ENCODE assay signal across 1 cellular context in the genomic region with DNA sequence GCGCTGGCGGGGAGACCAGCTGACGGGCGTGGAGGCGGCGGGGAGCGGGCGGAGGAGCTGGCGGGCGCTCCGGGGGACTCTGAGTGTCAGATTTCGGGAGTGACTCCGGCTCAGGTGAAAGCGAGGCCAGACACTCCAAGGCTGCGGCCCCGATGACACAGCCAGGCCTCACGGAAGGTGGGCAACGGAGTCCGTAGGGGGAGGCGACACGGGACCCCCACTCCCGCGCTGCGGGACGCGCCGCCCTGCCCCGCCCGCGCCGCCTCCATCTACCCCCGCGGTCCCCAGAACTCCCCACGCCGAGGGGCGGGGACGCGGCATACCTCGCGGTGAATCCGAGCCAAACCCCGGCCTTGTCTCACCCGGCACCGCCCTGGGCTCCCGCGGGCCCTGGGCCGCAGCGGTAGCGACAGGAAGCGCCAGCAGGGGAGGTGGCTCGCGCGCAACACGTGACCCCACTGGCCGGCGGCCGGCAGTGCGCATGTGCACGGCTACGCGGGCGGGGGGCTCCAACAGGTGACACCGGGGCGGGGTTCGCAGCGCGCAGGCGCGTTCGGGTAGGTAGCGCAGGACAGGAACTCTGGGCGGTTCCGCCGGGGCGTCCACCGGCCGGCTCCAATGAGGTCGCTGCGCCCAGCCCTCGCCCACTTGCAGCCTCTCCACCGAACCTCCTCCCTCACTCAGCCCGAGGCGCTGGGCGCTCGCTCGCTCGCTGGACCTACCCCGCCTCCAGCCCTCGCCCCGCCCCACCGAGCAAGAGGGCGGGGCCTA.
TF ChIP-seq lines count a peak whose summit lies in the region.

A gene with protein sequence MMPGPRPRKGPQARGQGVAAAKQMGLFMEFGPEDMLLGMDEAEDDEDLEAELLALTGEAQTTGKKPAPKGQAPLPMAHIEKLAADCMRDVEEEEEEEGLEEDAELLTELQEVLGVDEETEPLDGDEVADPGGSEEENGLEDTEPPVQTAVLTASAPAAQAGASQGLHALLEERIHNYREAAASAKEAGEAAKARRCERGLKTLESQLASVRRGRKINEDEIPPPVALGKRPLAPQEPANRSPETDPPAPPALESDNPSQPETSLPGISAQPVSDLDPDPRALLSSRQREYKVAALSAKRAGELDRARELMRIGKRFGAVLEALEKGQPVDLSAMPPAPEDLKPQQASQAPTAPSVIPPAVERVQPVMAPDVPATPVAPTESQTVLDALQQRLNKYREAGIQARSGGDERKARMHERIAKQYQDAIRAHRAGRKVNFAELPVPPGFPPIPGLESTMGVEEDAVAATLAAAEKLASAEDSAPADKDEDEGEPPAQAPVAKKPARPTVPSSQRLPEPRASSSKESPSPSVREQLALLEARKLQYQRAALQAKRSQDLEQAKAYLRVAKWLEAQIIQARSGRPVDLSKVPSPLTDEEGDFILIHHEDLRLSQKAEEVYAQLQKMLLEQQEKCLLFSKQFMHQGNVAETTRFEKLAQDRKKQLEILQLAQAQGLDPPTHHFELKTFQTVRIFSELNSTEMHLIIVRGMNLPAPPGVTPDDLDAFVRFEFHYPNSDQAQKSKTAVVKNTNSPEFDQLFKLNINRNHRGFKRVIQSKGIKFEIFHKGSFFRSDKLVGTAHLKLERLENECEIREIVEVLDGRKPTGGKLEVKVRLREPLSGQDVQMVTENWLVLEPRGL (minus strand): TSS at position 460 of the 771 bp plus-strand sequence. CDS start 1,585 bp downstream, outside the sequence.

TF ChIP-seq in HepG2, 621 proteins besides CTCF, POLR2A, EP300 and RAD21 (continued from another document and continues in another):
- TF ChIP-seq PHF20 (CRISPR knock-in tag; IDR thresholded peaks at IDR 0.05) (peak; percentile 81), ERF (CRISPR knock-in tag; IDR thresholded peaks at IDR 0.05) (peak; percentile 86; the same call in 1 of the 2 replicates), ZNF3 (CRISPR knock-in tag; IDR thresholded peaks at IDR 0.05) (no peak), ZKSCAN1 (IDR thresholded peaks at IDR 0.05; ENCODE audit: low read length) (no peak), ZNF383 (CRISPR knock-in tag; IDR thresholded peaks at IDR 0.05; ENCODE audit: borderline replicate concordance) (no peak), TEAD2 (CRISPR knock-in tag; IDR thresholded peaks at IDR 0.05) (0 out of 2 replicates have a peak, but pooled peaks have one; percentile 57), ZNF230 (CRISPR knock-in tag; IDR thresholded peaks at IDR 0.05) (peak; percentile 45; the same call in 1 of the 2 replicates), STAT5B (CRISPR knock-in tag; IDR thresholded peaks at IDR 0.05) (no peak), HNRNPK (IDR thresholded peaks at IDR 0.05; ENCODE audit: low read depth, low read length, poor library complexity, severe bottlenecking) (peak; percentile 58), ZFY (CRISPR knock-in tag; IDR thresholded peaks at IDR 0.05) (peak; percentile 99), IKZF4 (CRISPR knock-in tag; IDR thresholded peaks at IDR 0.05; ENCODE audit: borderline replicate concordance, low read depth, not compliant biosample characterization) (no peak), ZNF672 (CRISPR knock-in tag; IDR thresholded peaks at IDR 0.05) (no peak), ZNF430 (CRISPR knock-in tag; IDR thresholded peaks at IDR 0.05) (no peak; the same call in 1 of the 2 replicates), NR2F6 (IDR thresholded peaks at IDR 0.05) (no peak), NR2F6 (CRISPR knock-in tag; IDR thresholded peaks at IDR 0.05) (peak; percentile 8; the same call in 1 of the 2 replicates), MIXL1 (CRISPR knock-in tag; IDR thresholded peaks at IDR 0.05) (peak; percentile 27; the same call in 1 of the 2 replicates), ZNF256 (CRISPR knock-in tag; conservative IDR thresholded peaks at IDR 0.05) (peak; percentile 77; the same call in 1 of the 2 replicates), TBP (CRISPR knock-in tag; IDR thresholded peaks at IDR 0.05) (0 out of 2 replicates have a peak, but pooled peaks have one; percentile 80), TOPORS (CRISPR knock-in tag; IDR thresholded peaks at IDR 0.05) (no peak), SPEN (CRISPR knock-in tag; IDR thresholded peaks at IDR 0.05; ENCODE audit: low read depth) (peak; percentile 87), PAF1 (CRISPR knock-in tag; IDR thresholded peaks at IDR 0.05) (no peak), KAT7 (CRISPR knock-in tag; IDR thresholded peaks at IDR 0.05; ENCODE audit: borderline replicate concordance) (peak; percentile 77), SMAD1 (CRISPR knock-in tag; IDR thresholded peaks at IDR 0.05; ENCODE audit: borderline replicate concordance, low read depth) (0 out of 2 replicates have a peak, but pooled peaks have one; percentile 86), EHMT2 (IDR thresholded peaks at IDR 0.05; ENCODE audit: borderline replicate concordance, low read depth, low read length) (no peak), SNAPC2 (CRISPR knock-in tag; IDR thresholded peaks at IDR 0.05) (no peak), ZNF329 (CRISPR knock-in tag; IDR thresholded peaks at IDR 0.05; ENCODE audit: low read depth) (no peak), KLF12 (CRISPR knock-in tag; IDR thresholded peaks at IDR 0.05; ENCODE audit: borderline replicate concordance) (peak; percentile 74; the same call in 1 of the 2 replicates), MTA3 (CRISPR knock-in tag; IDR thresholded peaks at IDR 0.05) (no peak), HNF4G (IDR thresholded peaks at IDR 0.05; ENCODE audit: borderline replicate concordance, low read depth, low read length) (no peak), HNF4G (CRISPR knock-in tag; IDR thresholded peaks at IDR 0.05; ENCODE audit: borderline replicate concordance, low read depth) (no peak), NAIF1 (CRISPR knock-in tag; IDR thresholded peaks at IDR 0.05; ENCODE audit: borderline replicate concordance) (no peak), DPF2 (CRISPR knock-in tag; IDR thresholded peaks at IDR 0.05; ENCODE audit: borderline replicate concordance, low read depth) (no peak), CEBPG (CRISPR knock-in tag; IDR thresholded peaks at IDR 0.05) (no peak), ZNF225 (CRISPR knock-in tag; IDR thresholded peaks at IDR 0.05) (0 out of 2 replicates have a peak, but pooled peaks have one; percentile 41), ZNF766 (CRISPR knock-in tag; IDR thresholded peaks at IDR 0.05; ENCODE audit: borderline replicate concordance) (peak; percentile 89), ZBTB42 (CRISPR knock-in tag; IDR thresholded peaks at IDR 0.05) (0 out of 2 replicates have a peak, but pooled peaks have one; percentile 74)
- TF ChIP-seq, protein P1, sequence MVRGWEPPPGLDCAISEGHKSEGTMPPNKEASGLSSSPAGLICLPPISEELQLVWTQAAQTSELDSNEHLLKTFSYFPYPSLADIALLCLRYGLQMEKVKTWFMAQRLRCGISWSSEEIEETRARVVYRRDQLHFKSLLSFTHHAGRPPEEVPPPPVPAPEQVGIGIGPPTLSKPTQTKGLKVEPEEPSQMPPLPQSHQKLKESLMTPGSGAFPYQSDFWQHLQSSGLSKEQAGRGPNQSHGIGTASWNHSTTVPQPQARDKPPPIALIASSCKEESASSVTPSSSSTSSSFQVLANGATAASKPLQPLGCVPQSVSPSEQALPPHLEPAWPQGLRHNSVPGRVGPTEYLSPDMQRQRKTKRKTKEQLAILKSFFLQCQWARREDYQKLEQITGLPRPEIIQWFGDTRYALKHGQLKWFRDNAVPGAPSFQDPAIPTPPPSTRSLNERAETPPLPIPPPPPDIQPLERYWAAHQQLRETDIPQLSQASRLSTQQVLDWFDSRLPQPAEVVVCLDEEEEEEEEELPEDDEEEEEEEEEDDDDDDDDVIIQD (CRISPR knock-in tag; IDR thresholded peaks at IDR 0.05; ENCODE audit: low read depth) = peak; percentile 92; the same call in 1 of the 2 replicates
- TF ChIP-seq, protein P2, sequence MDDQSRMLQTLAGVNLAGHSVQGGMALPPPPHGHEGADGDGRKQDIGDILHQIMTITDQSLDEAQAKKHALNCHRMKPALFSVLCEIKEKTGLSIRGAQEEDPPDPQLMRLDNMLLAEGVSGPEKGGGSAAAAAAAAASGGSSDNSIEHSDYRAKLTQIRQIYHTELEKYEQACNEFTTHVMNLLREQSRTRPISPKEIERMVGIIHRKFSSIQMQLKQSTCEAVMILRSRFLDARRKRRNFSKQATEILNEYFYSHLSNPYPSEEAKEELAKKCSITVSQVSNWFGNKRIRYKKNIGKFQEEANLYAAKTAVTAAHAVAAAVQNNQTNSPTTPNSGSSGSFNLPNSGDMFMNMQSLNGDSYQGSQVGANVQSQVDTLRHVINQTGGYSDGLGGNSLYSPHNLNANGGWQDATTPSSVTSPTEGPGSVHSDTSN (CRISPR knock-in tag; IDR thresholded peaks at IDR 0.05; ENCODE audit: borderline replicate concordance) = 0 out of 2 replicates have a peak, but pooled peaks have one; percentile 74
- TF ChIP-seq, protein P3, sequence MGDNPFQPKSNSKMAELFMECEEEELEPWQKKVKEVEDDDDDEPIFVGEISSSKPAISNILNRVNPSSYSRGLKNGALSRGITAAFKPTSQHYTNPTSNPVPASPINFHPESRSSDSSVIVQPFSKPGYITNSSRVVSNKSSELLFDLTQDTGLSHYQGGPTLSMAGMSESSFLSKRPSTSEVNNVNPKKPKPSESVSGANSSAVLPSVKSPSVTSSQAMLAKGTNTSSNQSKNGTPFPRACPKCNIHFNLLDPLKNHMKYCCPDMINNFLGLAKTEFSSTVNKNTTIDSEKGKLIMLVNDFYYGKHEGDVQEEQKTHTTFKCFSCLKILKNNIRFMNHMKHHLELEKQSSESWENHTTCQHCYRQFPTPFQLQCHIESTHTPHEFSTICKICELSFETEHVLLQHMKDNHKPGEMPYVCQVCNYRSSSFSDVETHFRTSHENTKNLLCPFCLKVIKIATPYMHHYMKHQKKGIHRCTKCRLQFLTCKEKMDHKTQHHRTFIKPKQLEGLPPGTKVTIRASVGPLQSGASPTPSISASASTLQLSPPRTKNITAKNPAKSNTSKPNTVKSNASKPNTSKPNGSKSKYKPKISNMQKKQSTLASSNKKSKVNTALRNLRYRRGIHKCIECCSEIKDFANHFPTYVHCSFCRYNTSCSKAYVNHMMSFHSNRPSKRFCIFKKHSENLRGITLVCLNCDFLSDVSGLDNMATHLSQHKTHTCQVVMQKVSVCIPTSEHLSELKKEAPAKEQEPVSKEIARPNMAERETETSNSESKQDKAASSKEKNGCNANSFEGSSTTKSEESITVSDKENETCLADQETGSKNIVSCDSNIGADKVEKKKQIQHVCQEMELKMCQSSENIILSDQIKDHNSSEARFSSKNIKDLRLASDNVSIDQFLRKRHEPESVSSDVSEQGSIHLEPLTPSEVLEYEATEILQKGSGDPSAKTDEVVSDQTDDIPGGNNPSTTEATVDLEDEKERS (CRISPR knock-in tag; IDR thresholded peaks at IDR 0.05) = no peak
- TF ChIP-seq, protein P4, sequence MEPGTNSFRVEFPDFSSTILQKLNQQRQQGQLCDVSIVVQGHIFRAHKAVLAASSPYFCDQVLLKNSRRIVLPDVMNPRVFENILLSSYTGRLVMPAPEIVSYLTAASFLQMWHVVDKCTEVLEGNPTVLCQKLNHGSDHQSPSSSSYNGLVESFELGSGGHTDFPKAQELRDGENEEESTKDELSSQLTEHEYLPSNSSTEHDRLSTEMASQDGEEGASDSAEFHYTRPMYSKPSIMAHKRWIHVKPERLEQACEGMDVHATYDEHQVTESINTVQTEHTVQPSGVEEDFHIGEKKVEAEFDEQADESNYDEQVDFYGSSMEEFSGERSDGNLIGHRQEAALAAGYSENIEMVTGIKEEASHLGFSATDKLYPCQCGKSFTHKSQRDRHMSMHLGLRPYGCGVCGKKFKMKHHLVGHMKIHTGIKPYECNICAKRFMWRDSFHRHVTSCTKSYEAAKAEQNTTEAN (CRISPR knock-in tag; conservative IDR thresholded peaks at IDR 0.05) = peak; percentile 84
- TF ChIP-seq, protein P5, sequence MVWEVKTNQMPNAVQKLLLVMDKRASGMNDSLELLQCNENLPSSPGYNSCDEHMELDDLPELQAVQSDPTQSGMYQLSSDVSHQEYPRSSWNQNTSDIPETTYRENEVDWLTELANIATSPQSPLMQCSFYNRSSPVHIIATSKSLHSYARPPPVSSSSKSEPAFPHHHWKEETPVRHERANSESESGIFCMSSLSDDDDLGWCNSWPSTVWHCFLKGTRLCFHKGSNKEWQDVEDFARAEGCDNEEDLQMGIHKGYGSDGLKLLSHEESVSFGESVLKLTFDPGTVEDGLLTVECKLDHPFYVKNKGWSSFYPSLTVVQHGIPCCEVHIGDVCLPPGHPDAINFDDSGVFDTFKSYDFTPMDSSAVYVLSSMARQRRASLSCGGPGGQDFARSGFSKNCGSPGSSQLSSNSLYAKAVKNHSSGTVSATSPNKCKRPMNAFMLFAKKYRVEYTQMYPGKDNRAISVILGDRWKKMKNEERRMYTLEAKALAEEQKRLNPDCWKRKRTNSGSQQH (CRISPR knock-in tag; IDR thresholded peaks at IDR 0.05; ENCODE audit: low read depth) = peak; percentile 85; the same call in 1 of the 2 replicates
- TF ChIP-seq, protein P6, sequence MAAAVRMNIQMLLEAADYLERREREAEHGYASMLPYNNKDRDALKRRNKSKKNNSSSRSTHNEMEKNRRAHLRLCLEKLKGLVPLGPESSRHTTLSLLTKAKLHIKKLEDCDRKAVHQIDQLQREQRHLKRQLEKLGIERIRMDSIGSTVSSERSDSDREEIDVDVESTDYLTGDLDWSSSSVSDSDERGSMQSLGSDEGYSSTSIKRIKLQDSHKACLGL (CRISPR knock-in tag; IDR thresholded peaks at IDR 0.05) = peak; percentile 45; the same call in 1 of the 2 replicates
- TF ChIP-seq, protein P7, sequence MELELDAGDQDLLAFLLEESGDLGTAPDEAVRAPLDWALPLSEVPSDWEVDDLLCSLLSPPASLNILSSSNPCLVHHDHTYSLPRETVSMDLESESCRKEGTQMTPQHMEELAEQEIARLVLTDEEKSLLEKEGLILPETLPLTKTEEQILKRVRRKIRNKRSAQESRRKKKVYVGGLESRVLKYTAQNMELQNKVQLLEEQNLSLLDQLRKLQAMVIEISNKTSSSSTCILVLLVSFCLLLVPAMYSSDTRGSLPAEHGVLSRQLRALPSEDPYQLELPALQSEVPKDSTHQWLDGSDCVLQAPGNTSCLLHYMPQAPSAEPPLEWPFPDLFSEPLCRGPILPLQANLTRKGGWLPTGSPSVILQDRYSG (CRISPR knock-in tag; IDR thresholded peaks at IDR 0.05) = no peak
- TF ChIP-seq, protein P8, sequence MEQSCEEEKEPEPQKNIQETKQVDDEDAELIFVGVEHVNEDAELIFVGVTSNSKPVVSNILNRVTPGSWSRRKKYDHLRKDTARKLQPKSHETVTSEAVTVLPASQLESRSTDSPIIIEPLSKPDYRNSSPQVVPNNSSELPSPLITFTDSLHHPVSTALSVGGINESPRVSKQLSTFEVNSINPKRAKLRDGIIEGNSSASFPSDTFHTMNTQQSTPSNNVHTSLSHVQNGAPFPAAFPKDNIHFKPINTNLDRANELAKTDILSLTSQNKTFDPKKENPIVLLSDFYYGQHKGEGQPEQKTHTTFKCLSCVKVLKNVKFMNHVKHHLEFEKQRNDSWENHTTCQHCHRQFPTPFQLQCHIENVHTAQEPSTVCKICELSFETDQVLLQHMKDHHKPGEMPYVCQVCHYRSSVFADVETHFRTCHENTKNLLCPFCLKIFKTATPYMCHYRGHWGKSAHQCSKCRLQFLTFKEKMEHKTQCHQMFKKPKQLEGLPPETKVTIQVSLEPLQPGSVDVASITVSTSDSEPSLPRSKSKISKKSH (CRISPR knock-in tag; IDR thresholded peaks at IDR 0.05; ENCODE audit: borderline replicate concordance) = peak; percentile 68
- TF ChIP-seq, protein P9, sequence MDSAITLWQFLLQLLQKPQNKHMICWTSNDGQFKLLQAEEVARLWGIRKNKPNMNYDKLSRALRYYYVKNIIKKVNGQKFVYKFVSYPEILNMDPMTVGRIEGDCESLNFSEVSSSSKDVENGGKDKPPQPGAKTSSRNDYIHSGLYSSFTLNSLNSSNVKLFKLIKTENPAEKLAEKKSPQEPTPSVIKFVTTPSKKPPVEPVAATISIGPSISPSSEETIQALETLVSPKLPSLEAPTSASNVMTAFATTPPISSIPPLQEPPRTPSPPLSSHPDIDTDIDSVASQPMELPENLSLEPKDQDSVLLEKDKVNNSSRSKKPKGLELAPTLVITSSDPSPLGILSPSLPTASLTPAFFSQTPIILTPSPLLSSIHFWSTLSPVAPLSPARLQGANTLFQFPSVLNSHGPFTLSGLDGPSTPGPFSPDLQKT (CRISPR knock-in tag; IDR thresholded peaks at IDR 0.05; ENCODE audit: borderline replicate concordance) = 0 out of 2 replicates have a peak, but pooled peaks have one; percentile 41
